8 cellular contexts compared by ENCODE assay signal in genomic region chr4:40576651-40577480, GRCh38. TPM values are rescaled to one million over a fixed set of nuclear protein-coding genes. Genes with fewer than 3 reads are reported as not detected.
A peak's percentile ranks its signal among the peaks of the same experiment; 100 is the strongest.
DNase-seq lines count a peak whose midpoint lies in the region; ATAC-seq, FAIRE-seq and TF ChIP-seq lines count a peak whose summit lies in the region.

No MANE protein-coding gene starts in this region.

- peaks cover 10% of the 10 kb centered on the region for H3F3A ChIP-seq in DOHH2 (ENCODE audit: control insufficient read depth, insufficient read depth)

- peaks cover 25% of the 10 kb centered on the region for H3K4me1 Mint-ChIP-seq in stimulated activated naive CD8-positive, alpha-beta T cell treated with anti-CD3 and anti-CD28 coated beads, Interleukin-15, amount 100 ng/mL, for 72 hours

- H3K36me3 ChIP-seq in DOHH2 (ENCODE audit: control insufficient read depth, low read length): no peaks in the 10 kb centered on the region
- H3K36me3 ChIP-seq in kidney epithelial cell (ENCODE audit: control insufficient read depth, insufficient read depth, low read length): no peaks in the 10 kb centered on the region

- no peaks in the 10 kb centered on the region for H3K79me2 ChIP-seq in DOHH2 (ENCODE audit: control insufficient read depth, low read length)

- H3K4me1 ChIP-seq in DOHH2 (ENCODE audit: control insufficient read depth, low read length): peaks cover 59% of the 10 kb centered on the region

- H3K4me2 ChIP-seq in DOHH2 (ENCODE audit: low read length): peak overlapping the region; percentile 48

- in situ Hi-C loops in T47D (cut with HindIII; ENCODE audit: low pct_unique_long_range_greater_than_20kb, low sequenced_read_pairs): no loop called here

- H3K27me3 Mint-ChIP-seq in stimulated activated naive CD8-positive, alpha-beta T cell treated with anti-CD3 and anti-CD28 coated beads, Interleukin-15, amount 100 ng/mL, for 72 hours: no peaks in the 10 kb centered on the region

- no peaks in the 10 kb centered on the region for H4K20me1 ChIP-seq in DOHH2 (ENCODE audit: control insufficient read depth, insufficient read depth, low read depth, low read length)

- H3K9me3 ChIP-seq in DOHH2 (ENCODE audit: control insufficient read depth, insufficient read depth, low read length): no peaks in the 10 kb centered on the region

- TF ChIP-seq CTCF in DOHH2 (IDR thresholded peaks at IDR 0.05; ENCODE audit: low read depth, low read length, poor library complexity, severe bottlenecking) (no peak), kidney epithelial cell (IDR thresholded peaks at IDR 0.05; ENCODE audit: insufficient read depth, low read length, poor library complexity, severe bottlenecking) (no peak)

- peak overlapping the region in 1 of 2 donors; percentile 86 for H3K27ac Mint-ChIP-seq in stimulated activated naive CD8-positive, alpha-beta T cell treated with anti-CD3 and anti-CD28 coated beads, Interleukin-15, amount 100 ng/mL, for 72 hours

- FAIRE-seq in GM19239 (lab: Jason Lieb, UNC): peak; percentile 100

- H3K27me3 ChIP-seq in DOHH2 (ENCODE audit: control insufficient read depth, low read length) (no peaks in the 10 kb centered on the region), kidney epithelial cell (ENCODE audit: control insufficient read depth, insufficient read depth, low read length) (no peaks in the 10 kb centered on the region)

- DNase-seq in GM19239 (ENCODE audit: insufficient read length, low spot score): peak; percentile 52
- DNase-seq in NCI-H774 (lab: John Stamatoyannopoulos, UW): peak; percentile 71
- peak; percentile 23 to 86 for DNase-seq in T47D (ENCODE audit: low read depth in 1 of 2, low spot score in 1 of 2)
- peak; percentile 99 for DNase-seq in kidney epithelial cell (ENCODE audit: low read depth)
- no peak for DNase-seq in stimulated activated naive CD8-positive, alpha-beta T cell treated with anti-CD3 and anti-CD28 coated beads, Interleukin-15, amount 100 ng/mL, for 72 hours
- no peak for DNase-seq in T1000 (lab: John Stamatoyannopoulos, UW)

- H3K4me3 ChIP-seq in DOHH2 (ENCODE audit: low read length) (peak overlapping the region; percentile 25; the same call in 1 of the 2 replicates), kidney epithelial cell (ENCODE audit: low read depth, low read length) (peak overlapping the region; percentile 26)

- no peaks in the 10 kb centered on the region for H3K9me2 ChIP-seq in DOHH2 (replicated peaks; ENCODE audit: control insufficient read depth, low read length)

- ATAC-seq in HG03159 (IDR thresholded peaks at IDR 0.05; ENCODE audit: unreplicated experiment): peak; percentile 73
- peak; percentile 40 for ATAC-seq in stimulated activated naive CD8-positive, alpha-beta T cell treated with anti-CD3 and anti-CD28 coated beads, Interleukin-15, amount 100 ng/mL, for 72 hours

- H3K4me3 Mint-ChIP-seq in stimulated activated naive CD8-positive, alpha-beta T cell treated with anti-CD3 and anti-CD28 coated beads, Interleukin-15, amount 100 ng/mL, for 72 hours: no peak overlapping the region

- H3K27ac ChIP-seq in DOHH2 (ENCODE audit: low read depth, low read length): 0 out of 2 replicates have a peak overlapping the region, but pooled peaks have one; percentile 14

- H3K9me3 Mint-ChIP-seq in stimulated activated naive CD8-positive, alpha-beta T cell treated with anti-CD3 and anti-CD28 coated beads, Interleukin-15, amount 100 ng/mL, for 72 hours: no peaks in the 10 kb centered on the region

RNA-seq across cellular contexts. Expression of gene RBM47, which starts 52.8 kb away (rescaled TPM):
- 41.1 and 42.1 TPM in 2 replicates for total RNA-seq in kidney epithelial cell

Comparison
In these comparisons a context has a peak if more than half of its experiments do, and no peak if none do; other contexts are left out.
1. DNase-seq: peak in GM19239 (single experiment), NCI-H774 (single experiment), T47D (2 of 2) and kidney epithelial cell (single experiment); none in stimulated activated naive CD8-positive, alpha-beta T cell treated with anti-CD3 and anti-CD28 coated beads, Interleukin-15, amount 100 ng/mL, for 72 hours (0 of 2) and T1000 (single experiment).